1 cellular context compared by ENCODE assay signal in genomic region chr3:15205934-15206661, GRCh38.
TF ChIP-seq lines count a peak whose summit lies in the region.

CAPN7 (plus strand) TSS chr3:15206246; CDS start chr3:15206496, 250 bp downstream.

TF ChIP-seq in K562, 482 proteins besides CTCF, POLR2A, EP300 and RAD21 (continued from another document and continues in another):
- no peak for TF ChIP-seq E2F8 (IDR thresholded peaks at IDR 0.05; ENCODE audit: low read depth, partially characterized antibody)
- 0 out of 2 replicates have a peak, but pooled peaks have one; percentile 8 for TF ChIP-seq DPF2 (IDR thresholded peaks at IDR 0.05)
- peak; percentile 42; the same call in 1 of the 2 replicates for TF ChIP-seq AFF4 (CRISPR knock-in tag; IDR thresholded peaks at IDR 0.05)
- TF ChIP-seq, protein P1, sequence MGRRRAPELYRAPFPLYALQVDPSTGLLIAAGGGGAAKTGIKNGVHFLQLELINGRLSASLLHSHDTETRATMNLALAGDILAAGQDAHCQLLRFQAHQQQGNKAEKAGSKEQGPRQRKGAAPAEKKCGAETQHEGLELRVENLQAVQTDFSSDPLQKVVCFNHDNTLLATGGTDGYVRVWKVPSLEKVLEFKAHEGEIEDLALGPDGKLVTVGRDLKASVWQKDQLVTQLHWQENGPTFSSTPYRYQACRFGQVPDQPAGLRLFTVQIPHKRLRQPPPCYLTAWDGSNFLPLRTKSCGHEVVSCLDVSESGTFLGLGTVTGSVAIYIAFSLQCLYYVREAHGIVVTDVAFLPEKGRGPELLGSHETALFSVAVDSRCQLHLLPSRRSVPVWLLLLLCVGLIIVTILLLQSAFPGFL (CRISPR knock-in tag; IDR thresholded peaks at IDR 0.05): no peak
- no peak for TF ChIP-seq ZBTB40 (IDR thresholded peaks at IDR 0.05)
- no peak; the same call in 1 of the 2 replicates for TF ChIP-seq ZBTB40 (CRISPR knock-in tag; IDR thresholded peaks at IDR 0.05)
- peak; percentile 90; the same call in 1 of the 2 replicates for TF ChIP-seq PHB (CRISPR knock-in tag; IDR thresholded peaks at IDR 0.05)
- TF ChIP-seq MYNN (IDR thresholded peaks at IDR 0.05): peak; percentile 73; the same call in 1 of the 2 replicates
- no peak for TF ChIP-seq MYNN (CRISPR knock-in tag; IDR thresholded peaks at IDR 0.05)
- TF ChIP-seq SMARCC2 (IDR thresholded peaks at IDR 0.05; ENCODE audit: low read depth): peak; percentile 7; the same call in 1 of the 2 replicates
- no peak for TF ChIP-seq MCM2 (IDR thresholded peaks at IDR 0.05; ENCODE audit: low read depth)
- TF ChIP-seq TARDBP (IDR thresholded peaks at IDR 0.05): peak; percentile 88
- TF ChIP-seq MAX (CRISPR knock-in tag; IDR thresholded peaks at IDR 0.05): peak; percentile 91
- TF ChIP-seq HDAC1 (IDR thresholded peaks at IDR 0.05): peak in 1 of 2 experiments; percentile 81; a peak in 2 of 4 replicates
- TF ChIP-seq HDAC2 (IDR thresholded peaks at IDR 0.05): no peak
- peak in 1 of 2 experiments; percentile 68; a peak in 1 of 4 replicates for TF ChIP-seq MLLT1 (IDR thresholded peaks at IDR 0.05)
- TF ChIP-seq ZNF707 (CRISPR knock-in tag; conservative IDR thresholded peaks at IDR 0.05): no peak
- TF ChIP-seq, protein P2, sequence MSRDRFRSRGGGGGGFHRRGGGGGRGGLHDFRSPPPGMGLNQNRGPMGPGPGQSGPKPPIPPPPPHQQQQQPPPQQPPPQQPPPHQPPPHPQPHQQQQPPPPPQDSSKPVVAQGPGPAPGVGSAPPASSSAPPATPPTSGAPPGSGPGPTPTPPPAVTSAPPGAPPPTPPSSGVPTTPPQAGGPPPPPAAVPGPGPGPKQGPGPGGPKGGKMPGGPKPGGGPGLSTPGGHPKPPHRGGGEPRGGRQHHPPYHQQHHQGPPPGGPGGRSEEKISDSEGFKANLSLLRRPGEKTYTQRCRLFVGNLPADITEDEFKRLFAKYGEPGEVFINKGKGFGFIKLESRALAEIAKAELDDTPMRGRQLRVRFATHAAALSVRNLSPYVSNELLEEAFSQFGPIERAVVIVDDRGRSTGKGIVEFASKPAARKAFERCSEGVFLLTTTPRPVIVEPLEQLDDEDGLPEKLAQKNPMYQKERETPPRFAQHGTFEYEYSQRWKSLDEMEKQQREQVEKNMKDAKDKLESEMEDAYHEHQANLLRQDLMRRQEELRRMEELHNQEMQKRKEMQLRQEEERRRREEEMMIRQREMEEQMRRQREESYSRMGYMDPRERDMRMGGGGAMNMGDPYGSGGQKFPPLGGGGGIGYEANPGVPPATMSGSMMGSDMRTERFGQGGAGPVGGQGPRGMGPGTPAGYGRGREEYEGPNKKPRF (IDR thresholded peaks at IDR 0.05; ENCODE audit: low read depth, low read length): no peak
- no peak; the same call in 1 of the 2 replicates for TF ChIP-seq ZBTB34 (CRISPR knock-in tag; IDR thresholded peaks at IDR 0.05)
- TF ChIP-seq ZC3H8 (IDR thresholded peaks at IDR 0.05): no peak
- peak; percentile 36; the same call in 1 of the 2 replicates for TF ChIP-seq CHCHD3 (CRISPR knock-in tag; IDR thresholded peaks at IDR 0.05)
- peak; percentile 83; the same call in 1 of the 2 replicates for TF ChIP-seq ILF3 (IDR thresholded peaks at IDR 0.05; ENCODE audit: borderline replicate concordance)
- TF ChIP-seq BRD4 (IDR thresholded peaks at IDR 0.05): no peak
- TF ChIP-seq, protein P3, sequence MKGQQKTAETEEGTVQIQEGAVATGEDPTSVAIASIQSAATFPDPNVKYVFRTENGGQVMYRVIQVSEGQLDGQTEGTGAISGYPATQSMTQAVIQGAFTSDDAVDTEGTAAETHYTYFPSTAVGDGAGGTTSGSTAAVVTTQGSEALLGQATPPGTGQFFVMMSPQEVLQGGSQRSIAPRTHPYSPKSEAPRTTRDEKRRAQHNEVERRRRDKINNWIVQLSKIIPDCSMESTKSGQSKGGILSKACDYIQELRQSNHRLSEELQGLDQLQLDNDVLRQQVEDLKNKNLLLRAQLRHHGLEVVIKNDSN (CRISPR knock-in tag; IDR thresholded peaks at IDR 0.05): peak; percentile 95
- peak; percentile 84 for TF ChIP-seq SAFB (IDR thresholded peaks at IDR 0.05; ENCODE audit: borderline replicate concordance, low read depth, low read length)
- TF ChIP-seq ZNF347 (CRISPR knock-in tag; IDR thresholded peaks at IDR 0.05; ENCODE audit: low read depth): no peak
- 0 out of 2 replicates have a peak, but pooled peaks have one; percentile 11 for TF ChIP-seq JUNB (CRISPR knock-in tag; conservative IDR thresholded peaks at IDR 0.05)
- no peak for TF ChIP-seq KAT2B (IDR thresholded peaks at IDR 0.05; ENCODE audit: low read depth, low read length)
- peak; percentile 73 to 88 for TF ChIP-seq MNT (conservative IDR thresholded peaks at IDR 0.05)
